8 cellular contexts compared by ENCODE assay signal in the genomic region with DNA sequence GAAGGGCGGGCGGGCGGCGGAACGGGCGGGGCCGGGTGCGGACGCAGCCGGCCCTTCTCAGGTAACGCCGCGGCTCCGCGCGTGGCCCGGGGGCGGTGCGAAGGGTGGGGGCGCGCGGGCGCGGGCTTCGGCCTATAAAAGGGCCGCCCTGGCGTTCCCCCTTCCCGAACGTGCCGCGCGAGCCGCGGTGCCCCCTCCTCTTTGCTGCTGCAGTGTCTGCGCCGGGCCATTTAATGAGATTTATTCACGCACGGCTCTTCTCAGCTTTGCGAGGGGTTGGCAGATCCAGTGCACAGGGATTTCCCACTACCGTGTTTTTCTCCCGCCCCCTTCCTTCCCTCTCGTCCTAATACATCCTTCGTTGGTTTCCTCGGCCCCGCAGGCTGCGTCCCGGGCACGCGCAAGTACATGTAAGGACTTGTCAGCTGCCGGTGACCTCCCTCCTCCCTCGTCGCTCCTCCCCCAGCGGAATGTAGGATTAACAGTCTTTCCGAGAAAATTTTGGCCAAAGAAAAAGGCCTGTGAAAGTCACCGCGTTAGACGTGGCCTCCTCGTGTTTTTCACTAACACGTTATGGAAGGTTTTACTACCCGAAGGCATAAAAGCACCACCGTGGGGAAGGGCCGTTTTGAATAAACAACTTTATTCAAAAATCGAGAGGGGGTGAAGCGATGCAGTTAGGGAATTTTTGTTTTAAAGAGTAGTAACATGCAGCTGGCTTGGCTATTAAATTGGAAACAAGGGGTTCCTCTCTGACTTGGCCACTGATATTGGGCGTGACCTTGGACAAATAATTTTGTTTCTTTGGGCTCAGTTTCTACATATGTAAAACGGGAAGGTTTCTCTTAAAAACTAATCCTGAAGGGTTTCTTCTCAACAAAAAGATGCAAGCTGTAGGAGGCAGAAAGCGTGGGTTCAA. TPM values are rescaled to one million over a fixed set of nuclear protein-coding genes. Genes with fewer than 3 reads are reported as not detected.
A peak's percentile ranks its signal among the peaks of the same experiment; 100 is the strongest.
DNase-seq lines count a peak whose midpoint lies in the region; ATAC-seq and TF ChIP-seq lines count a peak whose summit lies in the region.

No MANE protein-coding gene starts in this region.

- peak overlapping the region; percentile 65 for H2AFZ ChIP-seq in GM23248
- peak overlapping the region; percentile 57; the same call in 1 of the 2 replicates for H2AFZ ChIP-seq in Karpas-422 (ENCODE audit: low read length)
- H2AFZ ChIP-seq in neuron (ENCODE audit: low read depth, low read length): peak overlapping the region; percentile 88

- ATAC-seq in foreskin keratinocyte: peak; percentile 83

- no peak for TF ChIP-seq CTCF in foreskin keratinocyte (conservative IDR thresholded peaks at IDR 0.05)

- H3K36me3 ChIP-seq in GM23248 (ENCODE audit: low read depth): no peaks in the 10 kb centered on the region
- H3K36me3 ChIP-seq in Karpas-422 (ENCODE audit: insufficient read depth, low read length): 0 out of 2 replicates have a peak, but pooled peaks cover 7% of the 10 kb centered on the region
- peaks cover 21% of the 10 kb centered on the region for H3K36me3 ChIP-seq in neuron (ENCODE audit: insufficient read depth, low read length)
- peaks cover 0 to 6% (median 3%) of the 10 kb centered on the region in 5 donors for H3K36me3 ChIP-seq in subcutaneous abdominal adipose tissue (ENCODE audit: control insufficient read depth in 5 of 5, insufficient read depth in 5 of 5, low read length in 5 of 5)

- DNase-seq in ELR (ENCODE audit: low read depth) (peak; percentile 96), GM23248 (peak; percentile 98), Karpas-422 (peak; percentile 97), RPMI8226 (peak; percentile 90), foreskin keratinocyte (peak; percentile 87 to 90)
- peak; percentile 64 to 80 (median 71) for DNase-seq in activated naive CD4-positive, alpha-beta T cell (lab: John Stamatoyannopoulos, UW)

- H3K27ac ChIP-seq in GM23248 (peak overlapping the region; percentile 98), Karpas-422 (ENCODE audit: low read length) (peak overlapping the region; percentile 90), foreskin keratinocyte (peak overlapping the region; percentile 84), subcutaneous abdominal adipose tissue (ENCODE audit: low read depth, low read length) (peak overlapping the region; percentile 99)

- H3F3A ChIP-seq in GM23248 (ENCODE audit: insufficient read depth): peaks cover 53% of the 10 kb centered on the region

- H4K20me1 ChIP-seq in GM23248 (ENCODE audit: insufficient read depth) (no peaks in the 10 kb centered on the region), Karpas-422 (ENCODE audit: insufficient read depth, low read depth, low read length) (peaks cover 4% of the 10 kb centered on the region; the same call in 1 of the 2 replicates)

- H3K79me2 ChIP-seq in GM23248 (ENCODE audit: insufficient read depth) (peaks cover 75% of the 10 kb centered on the region), Karpas-422 (ENCODE audit: low read length) (peaks cover 85% of the 10 kb centered on the region)

- peak overlapping the region; percentile 98 for H3K9ac ChIP-seq in GM23248
- H3K9ac ChIP-seq in Karpas-422 (ENCODE audit: low read length): peak overlapping the region; percentile 92
- H3K9ac ChIP-seq in subcutaneous abdominal adipose tissue (ENCODE audit: low read length in 5 of 5): peak overlapping the region; percentile 83 to 97 (median 93)

- H3K9me2 ChIP-seq in GM23248 (ENCODE audit: insufficient read depth) (no peaks in the 10 kb centered on the region), Karpas-422 (replicated peaks; ENCODE audit: insufficient read depth, low read length) (no peaks in the 10 kb centered on the region)

- H3K4me3 ChIP-seq in GM23248 (peak overlapping the region; percentile 91), Karpas-422 (ENCODE audit: low read length) (peak overlapping the region; percentile 90), neuron (ENCODE audit: low read length) (peak overlapping the region; percentile 88), subcutaneous abdominal adipose tissue (ENCODE audit: low read depth in 1 of 5, low read length in 5 of 5) (peak overlapping the region; percentile 69 to 96 (median 83))

- H3K9me3 ChIP-seq in GM23248 (ENCODE audit: low read depth) (no peaks in the 10 kb centered on the region), Karpas-422 (ENCODE audit: low read length) (no peaks in the 10 kb centered on the region; the same call in 1 of the 2 replicates), neuron (ENCODE audit: low read length) (peaks cover 9% of the 10 kb centered on the region), subcutaneous abdominal adipose tissue (ENCODE audit: control insufficient read depth in 5 of 5, low read length in 5 of 5) (no peaks in the 10 kb centered on the region)

- in situ Hi-C loops in GM23248 (cut with MboI): no loop called here

- 1% methylated on average over 37 to 50 of the region's 67 CpGs for WGBS in GM23248 (ENCODE audit: low coverage in 1 of 2, low lambda C conversion rate in 2 of 2, missing lambda C conversion rate in 2 of 2), 2 experiments

- H3K27me3 ChIP-seq in GM23248 (replicated peaks; ENCODE audit: insufficient read depth) (no peaks in the 10 kb centered on the region), Karpas-422 (ENCODE audit: low read length) (no peaks in the 10 kb centered on the region), foreskin keratinocyte (no peaks in the 10 kb centered on the region), neuron (ENCODE audit: insufficient read depth, low read length) (no peaks in the 10 kb centered on the region), subcutaneous abdominal adipose tissue (ENCODE audit: control insufficient read depth in 5 of 5, insufficient read depth in 4 of 5, low read length in 5 of 5) (no peaks in the 10 kb centered on the region)

- H3K4me1 ChIP-seq in GM23248 (ENCODE audit: insufficient read depth) (peaks cover 45% of the 10 kb centered on the region), Karpas-422 (ENCODE audit: low read length) (peaks cover 37% of the 10 kb centered on the region), foreskin keratinocyte (peaks cover 18% of the 10 kb centered on the region), neuron (ENCODE audit: insufficient read depth, low read length) (peaks cover 38% of the 10 kb centered on the region), subcutaneous abdominal adipose tissue (ENCODE audit: control insufficient read depth in 5 of 5, insufficient read depth in 5 of 5, low read length in 5 of 5) (peaks cover 2 to 40% (median 31%) of the 10 kb centered on the region in 5 donors)

- peak overlapping the region; percentile 94 for H3K4me2 ChIP-seq in GM23248 (ENCODE audit: unreplicated experiment)
- peak overlapping the region; percentile 84 for H3K4me2 ChIP-seq in Karpas-422 (ENCODE audit: low read depth, low read length, poor library complexity, severe bottlenecking)

RNA-seq across cellular contexts. Expression of a gene that starts 1.0 kb away (rescaled TPM):
- total RNA-seq in GM23248 (2014; rRNA removed; shearing (Covaris generic)): 25.1 and 31.7 TPM in 2 replicates
- polyA plus RNA-seq in GM23248 (2016; fragmentation: Nextera tagmentation; extraction: Ambion mirVana) (24.0 and 25.0 TPM in 2 replicates), foreskin keratinocyte (2.6 and 3.3 TPM in 2 replicates)
- total RNA-seq in Karpas-422 (2014; rRNA removed; shearing (Covaris generic); ENCODE audit: low replicate concordance): 38.6 and 64.4 TPM in 2 replicates
- 10.6 and 14.1 TPM in 2 replicates for total RNA-seq in foreskin keratinocyte

Comparison
In these comparisons a context has a peak if more than half of its experiments do, and no peak if none do; other contexts are left out.
1. Peak in every context shown above with its lines: DNase-seq, ATAC-seq, H3K4me3 ChIP-seq and H3K27ac ChIP-seq.